ENCODE assay signal across 8 cellular contexts in the genomic region with DNA sequence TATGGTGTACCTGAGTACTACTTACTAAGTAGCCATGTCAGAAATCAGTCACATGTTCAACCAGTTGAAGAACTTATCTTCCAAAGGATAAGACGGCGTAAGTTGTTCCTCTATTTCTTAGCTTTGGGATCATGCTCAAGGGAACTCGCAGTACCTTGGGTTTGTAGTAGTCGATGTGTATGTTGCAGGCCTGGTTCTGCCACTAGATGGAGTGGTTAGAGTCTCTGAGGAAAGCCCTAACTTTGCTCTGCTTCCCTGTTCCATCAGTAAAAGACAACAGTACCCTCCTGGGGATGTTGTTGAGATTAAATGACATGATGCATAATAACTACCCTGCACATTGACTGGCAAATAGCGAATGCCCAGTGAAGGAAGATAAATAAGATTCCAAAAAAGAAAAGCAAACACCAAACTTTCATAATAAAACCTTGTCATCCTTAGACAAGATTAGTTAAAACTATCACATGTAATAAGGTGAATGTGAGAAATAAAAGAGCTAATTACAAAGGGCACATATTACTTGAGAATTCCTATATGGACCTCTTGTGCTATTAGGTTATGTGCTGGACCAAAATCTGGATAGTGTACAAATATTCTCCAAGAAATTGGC.
A peak's percentile ranks its signal among the peaks of the same experiment; 100 is the strongest.
DNase-seq lines count a peak whose midpoint lies in the region; ATAC-seq and TF ChIP-seq lines count a peak whose summit lies in the region.

No MANE protein-coding gene starts in this region.

- 74% methylated on average over 5 of the region's 5 CpGs for WGBS in prostate gland

- no peaks in the 10 kb centered on the region for H3K9me3 Mint-ChIP-seq in CD14-positive monocyte

- no peak overlapping the region for H3K27ac ChIP-seq in prostate gland

- H3K36me3 ChIP-seq in prostate gland, result no peaks in the 10 kb centered on the region

- H3K36me3 Mint-ChIP-seq in CD14-positive monocyte, result no peaks in the 10 kb centered on the region

- H3K4me1 ChIP-seq in prostate gland (replicated peaks), result no peaks in the 10 kb centered on the region

- no peaks in the 10 kb centered on the region for H3K27me3 Mint-ChIP-seq in CD14-positive monocyte (ENCODE audit: low read depth in 3 of 3)

- H3K4me3 Mint-ChIP-seq in CD14-positive monocyte, result no peak overlapping the region

- TF ChIP-seq POLR2A in prostate gland (IDR thresholded peaks at IDR 0.05), result no peak

- no peak overlapping the region for H3K27ac Mint-ChIP-seq in CD14-positive monocyte

- TF ChIP-seq CTCF in CD14-positive monocyte (IDR thresholded peaks at IDR 0.05) (peak; percentile 65), prostate gland (IDR thresholded peaks at IDR 0.05) (peak in 1 of 4 experiments; percentile 7)

- H3K4me3 ChIP-seq in prostate gland, result no peak overlapping the region

- DNase-seq in CD14-positive monocyte (ENCODE audit: low spot score) (no peak), HCEC 1CT (peak; percentile 54), SKM-1 (lab: John Stamatoyannopoulos, UW; ENCODE audit: unreplicated experiment) (peak; percentile 20), islet precursor cell (peak; percentile 63), prostate gland (ENCODE audit: low spot score) (no peak), sciatic nerve (ENCODE audit: low spot score) (no peak)
- DNase-seq in activated CD4-positive, alpha-beta T cell treated with anti-CD3 and anti-CD28 coated beads, Interleukin-2, amount 50 U/mL, for 48 hours, result no peak

- peaks cover 2% of the 10 kb centered on the region for H3K4me1 Mint-ChIP-seq in CD14-positive monocyte

- no peak for ATAC-seq in HG03097 (IDR thresholded peaks at IDR 0.05; ENCODE audit: low FRiP score, unreplicated experiment)
- no peak for ATAC-seq in sciatic nerve

- intact Hi-C loops in CD14-positive monocyte (cut with micrococcal nuclease) (no loop called here), prostate gland (cut with DNase I) (no loop called here), sciatic nerve (cut with DNase I) (no loop called here)

- no peaks in the 10 kb centered on the region for H3K27me3 ChIP-seq in prostate gland (replicated peaks; ENCODE audit: insufficient read depth)

- H3K9me3 ChIP-seq in prostate gland, result no peaks in the 10 kb centered on the region

Comparison
In these comparisons a context has a peak if more than half of its experiments do, and no peak if none do; other contexts are left out.
1. DNase-seq: peak in HCEC 1CT (single experiment), SKM-1 (single experiment) and islet precursor cell (single experiment); none in CD14-positive monocyte (single experiment), prostate gland (single experiment), activated CD4-positive, alpha-beta T cell treated with anti-CD3 and anti-CD28 coated beads, Interleukin-2, amount 50 U/mL, for 48 hours (0 of 2) and sciatic nerve (single experiment).